ENCODE assay signal across 16 cellular contexts in genomic region chr4:164488114-164488513, GRCh38.
A peak's percentile ranks its signal among the peaks of the same experiment; 100 is the strongest.
DNase-seq lines count a peak whose midpoint lies in the region; ATAC-seq, FAIRE-seq and TF ChIP-seq lines count a peak whose summit lies in the region.
"Had no signal": no experiment of that assay in that cellular context is flagged by ENCODE, and none has a peak within 500 bp of the region (broad histone marks: within the 10 kb centered on the region; RNA-seq: fewer than 3 reads in every experiment).

No MANE protein-coding gene starts in this region.

- H3K4me2 ChIP-seq in PC-3 (ENCODE audit: low read length): no peak overlapping the region
- H3K4me2 ChIP-seq: A549 had no signal

- no peak overlapping the region for H2AFZ ChIP-seq in PC-3 (ENCODE audit: low read length)

- ATAC-seq in PC-3 (no peak), mucosa of descending colon (no peak), left colon (no peak), body of pancreas (no peak), GM18517 (IDR thresholded peaks at IDR 0.05; ENCODE audit: unreplicated experiment) (no peak)
- ATAC-seq: A549, GM12878 had no signal

- H3F3A ChIP-seq in PC-3 (ENCODE audit: low read length, unreplicated experiment): no peaks in the 10 kb centered on the region

- no peaks in the 10 kb centered on the region for H3K79me2 ChIP-seq in PC-3 (ENCODE audit: low read length)

- H3K9me3 ChIP-seq in PC-3 (ENCODE audit: low read length) (no peaks in the 10 kb centered on the region), mucosa of descending colon (no peaks in the 10 kb centered on the region), body of pancreas (no peaks in the 10 kb centered on the region)
- H3K9me3 ChIP-seq: A549, BE2C had no signal

- peak; percentile 3 for DNase-seq in HT1080 (ENCODE audit: low read depth)
- peak; percentile 12 for DNase-seq in PC-3
- peak; percentile 93 for DNase-seq in bronchial epithelial cell (ENCODE audit: low read depth)
- peak; percentile 3 for DNase-seq in left kidney (ENCODE audit: low read depth, low spot score)
- DNase-seq in mucosa of descending colon: no peak
- DNase-seq in left colon: no peak
- no peak for DNase-seq in body of pancreas
- DNase-seq: BE2C; CD4-positive, alpha-beta memory T cell; DMS79; H7 had no signal

- H3K4me3 ChIP-seq in PC-3 (ENCODE audit: low read length) (no peak overlapping the region), bronchial epithelial cell (ENCODE audit: low read depth, low read length) (no peak overlapping the region), mucosa of descending colon (no peak overlapping the region), body of pancreas (no peak overlapping the region)
- H3K4me3 ChIP-seq: A549, GM12878 had no signal

- TF ChIP-seq CTCF in PC-3 (conservative IDR thresholded peaks at IDR 0.05; ENCODE audit: low read depth, low read length) (no peak), bronchial epithelial cell (IDR thresholded peaks at IDR 0.05; ENCODE audit: insufficient read depth, low read length, severe bottlenecking) (no peak), mucosa of descending colon (IDR thresholded peaks at IDR 0.05) (no peak), body of pancreas (IDR thresholded peaks at IDR 0.05) (no peak)

- POLR2A ChIA-PET in PC-3 (lab: Charles Lee; ENCODE audit: unreplicated experiment): no interaction called here

- 24 to 30% methylated on average over 3 of the region's 3 CpGs for WGBS in body of pancreas, 2 donors

- H3K4me1 ChIP-seq in PC-3 (ENCODE audit: insufficient read depth, low read length) (peaks cover 6% of the 10 kb centered on the region; the same call in 1 of the 2 replicates), mucosa of descending colon (ENCODE audit: low read depth) (no peaks in the 10 kb centered on the region), body of pancreas (no peaks in the 10 kb centered on the region)
- H3K4me1 ChIP-seq: A549, BE2C had no signal

- intact Hi-C loops in PC-3 (cut with micrococcal nuclease) (no loop called here), mucosa of descending colon (cut with DNase I, micrococcal nuclease) (no loop called here), left colon (cut with DNase I, micrococcal nuclease) (no loop called here), body of pancreas (cut with DNase I) (no loop called here)

- H3K9ac ChIP-seq in PC-3 (ENCODE audit: low read length): no peak overlapping the region

- no peaks in the 10 kb centered on the region for H4K20me1 ChIP-seq in PC-3 (ENCODE audit: low read length)

- H3K27me3 ChIP-seq in PC-3 (ENCODE audit: low read length) (no peaks in the 10 kb centered on the region), bronchial epithelial cell (ENCODE audit: control insufficient read depth, insufficient read depth, low read length) (no peaks in the 10 kb centered on the region), body of pancreas (no peaks in the 10 kb centered on the region)
- H3K27me3 ChIP-seq: BE2C had no signal

- no peak for TF ChIP-seq POLR2A in body of pancreas (IDR thresholded peaks at IDR 0.05)

- H3K27ac ChIP-seq in PC-3 (ENCODE audit: low read length) (no peak overlapping the region), body of pancreas (no peak overlapping the region)
- H3K27ac ChIP-seq: A549, C4-2B had no signal

- CTCF ChIA-PET in PC-3 (lab: Charles Lee): no interaction called here

- no TSS peak for BruUV-seq in PC-3 (replicated peaks; lab: Mats Ljungman, UMichigan)

- FAIRE-seq in bronchial epithelial cell (lab: Jason Lieb, UNC): no peak
- FAIRE-seq: A549, GM18507 had no signal

- no peaks in the 10 kb centered on the region for H3K9me2 ChIP-seq in PC-3 (replicated peaks; ENCODE audit: low read length)

- H3K36me3 ChIP-seq in PC-3 (ENCODE audit: low read depth, low read length): no peaks in the 10 kb centered on the region
- no peaks in the 10 kb centered on the region for H3K36me3 ChIP-seq in bronchial epithelial cell (ENCODE audit: control insufficient read depth, insufficient read depth, low read length)
- H3K36me3 ChIP-seq in mucosa of descending colon (ENCODE audit: low read depth): no peaks in the 10 kb centered on the region
- no peaks in the 10 kb centered on the region for H3K36me3 ChIP-seq in body of pancreas (replicated peaks in 1 of 2; ENCODE audit: insufficient read depth in 1 of 2, low read depth in 2 of 2)
- H3K36me3 ChIP-seq: BE2C had no signal

Comparison
In these comparisons a context has a peak if more than half of its experiments do, and no peak if none do; other contexts are left out.
1. DNase-seq: peak in HT1080 (single experiment), PC-3 (single experiment), bronchial epithelial cell (single experiment) and left kidney (single experiment); none in mucosa of descending colon (0 of 3), left colon (0 of 2) and body of pancreas (0 of 4).